ENCODE assay signal across 23 cellular contexts in the genomic region with DNA sequence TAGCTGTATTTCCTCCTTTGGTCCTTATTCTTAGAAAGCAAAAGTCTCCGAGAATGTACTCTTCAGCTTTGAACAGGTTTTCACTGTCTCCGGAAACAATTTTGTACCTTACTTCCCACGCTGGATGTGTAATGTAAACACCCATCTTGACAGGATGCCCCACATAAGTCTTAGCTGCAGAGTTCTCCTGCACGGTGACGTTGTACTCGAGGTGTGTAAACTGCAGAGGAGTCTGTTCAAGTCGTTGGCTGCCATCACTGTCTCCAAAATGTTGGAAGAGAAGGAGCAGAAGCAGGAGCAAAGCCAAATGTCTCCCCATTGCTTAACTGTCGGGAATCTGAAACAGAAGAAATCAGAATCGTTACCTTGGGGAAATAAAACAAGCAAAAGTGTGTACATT. TPM values are rescaled to one million over a fixed set of nuclear protein-coding genes. Genes with fewer than 3 reads are reported as not detected.
DNase-seq lines count a peak whose midpoint lies in the region; ATAC-seq and TF ChIP-seq lines count a peak whose summit lies in the region.
"Had no signal": no experiment of that assay in that cellular context is flagged by ENCODE, and none has a peak within 500 bp of the region (broad histone marks: within the 10 kb centered on the region; RNA-seq: fewer than 3 reads in every experiment).

No MANE protein-coding gene starts in this region.

- no peak overlapping the region for H3K4me3 ChIP-seq in left ventricle myocardium inferior
- H3K4me3 ChIP-seq in Panc1 (ENCODE audit: low read depth in 2 of 2, low read length in 2 of 2) = no peak overlapping the region
- H3K4me3 ChIP-seq in muscle layer of duodenum (ENCODE audit: low read depth in 1 of 2, low read length in 2 of 2) = no peak overlapping the region
- H3K4me3 ChIP-seq in sigmoid colon = peak overlapping the region in 1 of 4 donors; percentile 1
- H3K4me3 ChIP-seq: K562 had no signal

- H3K4me1 ChIP-seq in left ventricle myocardium inferior = peaks cover 95% of the 10 kb centered on the region
- peaks cover 74% of the 10 kb centered on the region for H3K4me1 ChIP-seq in Panc1 (ENCODE audit: control insufficient read depth, insufficient read depth, low read length)
- peaks cover 0 to 6% of the 10 kb centered on the region in 2 donors for H3K4me1 ChIP-seq in muscle layer of duodenum (ENCODE audit: control insufficient read depth in 1 of 2, insufficient read depth in 2 of 2, low read length in 2 of 2)
- H3K4me1 ChIP-seq in sigmoid colon = peaks cover 0 to 51% (median 44%) of the 10 kb centered on the region in 4 donors
- H3K4me1 ChIP-seq: BE2C had no signal

- TF ChIP-seq EP300 in sigmoid colon (IDR thresholded peaks at IDR 0.05) = peak; percentile 13 to 90 (median 76)

- CTCF ChIA-PET in Panc1 (lab: Charles Lee) = no interaction called here

- TF ChIP-seq CTCF in left ventricle myocardium inferior (IDR thresholded peaks at IDR 0.05; ENCODE audit: borderline replicate concordance) (no peak), Panc1 (IDR thresholded peaks at IDR 0.05) (no peak), sigmoid colon (IDR thresholded peaks at IDR 0.05) (no peak)

- intact Hi-C loops in left ventricle myocardium inferior (cut with micrococcal nuclease) (no loop called here), Right ventricle myocardium inferior (cut with DNase I) (no loop called here), Panc1 (cut with micrococcal nuclease; ENCODE audit: unreplicated experiment) (no loop called here), sigmoid colon (cut with DNase I) (loop anchor here (1.0 kb wide), 1 partner anchor 31 kb away; no protein-coding TSS in a partner anchor)

- in situ Hi-C loops in Panc1 (cut with HindIII; ENCODE audit: low pct_unique_long_range_greater_than_20kb, low sequenced_read_pairs) = no loop called here

- ATAC-seq in Right ventricle myocardium inferior (no peak), Panc1 (no peak)
- ATAC-seq: K562 had no signal

- DNase-seq in left ventricle myocardium inferior (no peak), Right ventricle myocardium inferior (ENCODE audit: missing footprints) (no peak), Panc1 (ENCODE audit: low read depth, low spot score) (no peak), sigmoid colon (peak; percentile 89), retina (no peak), EL (no peak), T1000 (lab: John Stamatoyannopoulos, UW) (no peak)
- DNase-seq: 8988T; ACHN; BE2C; CD8-positive, alpha-beta memory T cell; DMS 273 treated with DMSO at 0.1 percent for 48 hours; DND-41; Kasumi-1; NCI-H2029; NCI-H446; NCI-H526 treated with DMSO at 0.1 percent for 48 hours; SIG-M5; SK-N-SH had no signal

- H3K36me3 ChIP-seq in left ventricle myocardium inferior = peaks cover 24% of the 10 kb centered on the region
- peaks cover 11% of the 10 kb centered on the region for H3K36me3 ChIP-seq in Panc1 (ENCODE audit: control insufficient read depth, insufficient read depth, low read length)
- peaks cover 18 to 32% of the 10 kb centered on the region in 2 donors for H3K36me3 ChIP-seq in muscle layer of duodenum (ENCODE audit: control insufficient read depth in 1 of 2, insufficient read depth in 2 of 2, low read length in 2 of 2)
- H3K36me3 ChIP-seq in sigmoid colon = peaks cover 0 to 26% (median 14%) of the 10 kb centered on the region in 4 donors
- H3K36me3 ChIP-seq: BE2C had no signal

- TF ChIP-seq POLR2A in sigmoid colon (IDR thresholded peaks at IDR 0.05) = no peak

- H3K27ac ChIP-seq in left ventricle myocardium inferior (replicated peaks) = peak overlapping the region; percentile 61
- peak overlapping the region; percentile 48; the same call in 1 of the 2 replicates for H3K27ac ChIP-seq in Panc1 (ENCODE audit: low read length)
- H3K27ac ChIP-seq in muscle layer of duodenum (ENCODE audit: low read length) = peak overlapping the region; percentile 0
- peak overlapping the region; percentile 37 to 78 (median 64) for H3K27ac ChIP-seq in sigmoid colon
- H3K27ac ChIP-seq: RWPE1 had no signal

- POLR2A ChIA-PET in Panc1 (lab: Charles Lee) = interaction anchor here (0.6 kb wide), 2 partner anchors 49 to 149 kb away, joined by 4 to 6 read pairs; no protein-coding TSS in a partner anchor

- H3K9me3 ChIP-seq in left ventricle myocardium inferior (replicated peaks) = no peaks in the 10 kb centered on the region
- H3K9me3 ChIP-seq in Panc1 (ENCODE audit: control insufficient read depth, insufficient read depth, low read depth, low read length) = no peaks in the 10 kb centered on the region
- H3K9me3 ChIP-seq in muscle layer of duodenum (ENCODE audit: control insufficient read depth in 1 of 2, low read length in 2 of 2) = no peaks in the 10 kb centered on the region
- H3K9me3 ChIP-seq in sigmoid colon = no peaks in the 10 kb centered on the region
- H3K9me3 ChIP-seq: BE2C, SK-N-SH had no signal

- no TSS peak for BruUV-seq in Panc1 (replicated peaks; lab: Mats Ljungman, UMichigan)

- WGBS in sigmoid colon, 2 donors = 74 to 85% methylated on average over 9 of the region's 9 CpGs

- H3K27me3 ChIP-seq in left ventricle myocardium inferior (ENCODE audit: low read depth) (no peaks in the 10 kb centered on the region), Panc1 (ENCODE audit: control insufficient read depth, insufficient read depth, low read length) (no peaks in the 10 kb centered on the region), muscle layer of duodenum (ENCODE audit: low read depth, low read length) (no peaks in the 10 kb centered on the region), sigmoid colon (no peaks in the 10 kb centered on the region)
- H3K27me3 ChIP-seq: BE2C had no signal

RNA-seq across cellular contexts. Expression of a gene that starts 14.1 kb away (rescaled TPM):
- 59.1 TPM for total RNA-seq in left ventricle myocardium inferior
- total RNA-seq in Right ventricle myocardium inferior = 55.2 TPM
- total RNA-seq in Panc1 (2021; ENCODE audit: unreplicated experiment) = 288 TPM
- polyA plus RNA-seq in Panc1 (2012; ENCODE audit: insufficient read length) = 203 TPM
- total RNA-seq in sigmoid colon = 100 to 1,000 TPM in 3 of 4 donors, 10 to 100 TPM in 1; 93.1 to 146 (median 125) TPM
- polyA plus RNA-seq in sigmoid colon = 10 to 100 TPM; 12.6 to 72.3 (median 15.0) TPM
- total RNA-seq: CD8-positive, alpha-beta memory T cell had no signal
- polyA plus RNA-seq: CD14-positive monocyte; CD8-positive, alpha-beta memory T cell had no signal

Comparison
In these comparisons a context has a peak if more than half of its experiments do, and no peak if none do; other contexts are left out.
1. H3K27ac ChIP-seq: peak in every context shown above with its lines; median percentile 64 in sigmoid colon; 61 in left ventricle myocardium inferior; 48 in Panc1; 0 in muscle layer of duodenum.